8 cellular contexts compared by ENCODE assay signal in genomic region chr10:115706482-115707076, GRCh38.
DNase-seq lines count a peak whose midpoint lies in the region; ATAC-seq and TF ChIP-seq lines count a peak whose summit lies in the region.

No MANE protein-coding gene starts in this region.

- no peak overlapping the region for H3K4me3 ChIP-seq in BE2C (ENCODE audit: low read depth, low read length)
- H3K4me3 ChIP-seq in HFF-Myc (replicated peaks; ENCODE audit: low read depth, low read length), result no peak overlapping the region

- no peaks in the 10 kb centered on the region for H3K4me1 ChIP-seq in BE2C

- no peak for DNase-seq in BE2C
- peak; percentile 19 for DNase-seq in HFF-Myc (ENCODE audit: extremely low read depth, low read depth)
- DNase-seq in SW480 (ENCODE audit: low spot score), result peak; percentile 18
- DNase-seq in kidney glomerular epithelial cell (lab: John Stamatoyannopoulos, UW), result peak; percentile 25
- DNase-seq in hepatic stellate cell (ENCODE audit: low spot score), result no peak
- DNase-seq in NCI-H748 treated with DMSO at 0.1 percent for 48 hours (lab: John Stamatoyannopoulos, UW), result no peak
- DNase-seq in activated T-helper 2 cell treated with anti-CD3 and anti-CD28 coated beads, Interferon-gamma antibody, Interleukin-2, Interleukin-4, amounts not matched to agents 10 μg/mL and 5 μg/mL and 100 μg/mL, durations not matched to agents 14 hours and 24 hours and 36 hours (ENCODE audit: low spot score), result no peak

- no peak for ATAC-seq in GM21737 (IDR thresholded peaks at IDR 0.05; ENCODE audit: unreplicated experiment)

- H3K27ac Mint-ChIP-seq in activated T-helper 2 cell treated with anti-CD3 and anti-CD28 coated beads, Interferon-gamma antibody, Interleukin-2, Interleukin-4, amounts not matched to agents 10 μg/mL and 5 μg/mL and 100 μg/mL, durations not matched to agents 14 hours and 24 hours and 36 hours, result no peak overlapping the region

- H3K27me3 Mint-ChIP-seq in activated T-helper 2 cell treated with anti-CD3 and anti-CD28 coated beads, Interferon-gamma antibody, Interleukin-2, Interleukin-4, amounts not matched to agents 10 μg/mL and 5 μg/mL and 100 μg/mL, durations not matched to agents 14 hours and 24 hours and 36 hours (ENCODE audit: low read depth), result no peaks in the 10 kb centered on the region

- H3K27me3 ChIP-seq in BE2C, result no peaks in the 10 kb centered on the region

- no peaks in the 10 kb centered on the region for H3K36me3 ChIP-seq in BE2C

- no peaks in the 10 kb centered on the region for H3K36me3 Mint-ChIP-seq in activated T-helper 2 cell treated with anti-CD3 and anti-CD28 coated beads, Interferon-gamma antibody, Interleukin-2, Interleukin-4, amounts not matched to agents 10 μg/mL and 5 μg/mL and 100 μg/mL, durations not matched to agents 14 hours and 24 hours and 36 hours (ENCODE audit: low read depth)

- no peaks in the 10 kb centered on the region for H3K9me3 Mint-ChIP-seq in activated T-helper 2 cell treated with anti-CD3 and anti-CD28 coated beads, Interferon-gamma antibody, Interleukin-2, Interleukin-4, amounts not matched to agents 10 μg/mL and 5 μg/mL and 100 μg/mL, durations not matched to agents 14 hours and 24 hours and 36 hours

- no peaks in the 10 kb centered on the region for H3K9me3 ChIP-seq in BE2C

- TF ChIP-seq CTCF in BE2C (IDR thresholded peaks at IDR 0.05; ENCODE audit: low read depth, low read length) (peak; percentile 45), HFF-Myc (IDR thresholded peaks at IDR 0.05; ENCODE audit: low read depth, low read length, missing control alignments) (peak; percentile 32)

- no peaks in the 10 kb centered on the region for H3K4me1 Mint-ChIP-seq in activated T-helper 2 cell treated with anti-CD3 and anti-CD28 coated beads, Interferon-gamma antibody, Interleukin-2, Interleukin-4, amounts not matched to agents 10 μg/mL and 5 μg/mL and 100 μg/mL, durations not matched to agents 14 hours and 24 hours and 36 hours (ENCODE audit: low read depth)

- H3K4me3 Mint-ChIP-seq in activated T-helper 2 cell treated with anti-CD3 and anti-CD28 coated beads, Interferon-gamma antibody, Interleukin-2, Interleukin-4, amounts not matched to agents 10 μg/mL and 5 μg/mL and 100 μg/mL, durations not matched to agents 14 hours and 24 hours and 36 hours (ENCODE audit: low read depth), result no peak overlapping the region

- intact Hi-C loops in activated T-helper 2 cell treated with anti-CD3 and anti-CD28 coated beads, Interferon-gamma antibody, Interleukin-2, Interleukin-4, amounts not matched to agents 10 μg/mL and 5 μg/mL and 100 μg/mL, durations not matched to agents 14 hours and 24 hours and 36 hours (cut with micrococcal nuclease), result loop anchor here (2.0 to 10.0 kb wide), 2 partner anchors 578 to 680 kb away; no protein-coding TSS in a partner anchor

Comparison
In these comparisons a context has a peak if more than half of its experiments do, and no peak if none do; other contexts are left out.
1. DNase-seq: peak in HFF-Myc (single experiment), SW480 (single experiment) and kidney glomerular epithelial cell (single experiment); none in BE2C (single experiment), hepatic stellate cell (single experiment), NCI-H748 treated with DMSO at 0.1 percent for 48 hours (single experiment) and activated T-helper 2 cell treated with anti-CD3 and anti-CD28 coated beads, Interferon-gamma antibody, Interleukin-2, Interleukin-4, amounts not matched to agents 10 μg/mL and 5 μg/mL and 100 μg/mL, durations not matched to agents 14 hours and 24 hours and 36 hours (single experiment).